19 cellular contexts compared by ENCODE assay signal in genomic region chr13:41909524-41909923, GRCh38. TPM values are rescaled to one million over a fixed set of nuclear protein-coding genes. Genes with fewer than 3 reads are reported as not detected.
A peak's percentile ranks its signal among the peaks of the same experiment; 100 is the strongest.
DNase-seq lines count a peak whose midpoint lies in the region; ATAC-seq and TF ChIP-seq lines count a peak whose summit lies in the region.
"Had no signal": no experiment of that assay in that cellular context is flagged by ENCODE, and none has a peak within 500 bp of the region (broad histone marks: within the 10 kb centered on the region; RNA-seq: fewer than 3 reads in every experiment).

No MANE protein-coding gene starts in this region.

- no peak overlapping the region for H3K4me2 ChIP-seq in PC-9

- H4K20me1 ChIP-seq in PC-9 (ENCODE audit: insufficient read depth) = no peaks in the 10 kb centered on the region

- no peak for TF ChIP-seq EP300 in sigmoid colon (IDR thresholded peaks at IDR 0.05)

- H3K4me1 ChIP-seq in RWPE2 (ENCODE audit: insufficient read depth, poor library complexity, severe bottlenecking) (peaks cover 9% of the 10 kb centered on the region), PC-9 (replicated peaks; ENCODE audit: insufficient read depth) (no peaks in the 10 kb centered on the region), colonic mucosa (no peaks in the 10 kb centered on the region), sigmoid colon (peaks cover 0 to 8% (median 0%) of the 10 kb centered on the region in 4 donors)
- H3K4me1 ChIP-seq: BE2C, HAP-1 had no signal

- peak; percentile 77 for ATAC-seq in RWPE2 (ENCODE audit: low read depth)
- ATAC-seq: GM12878 had no signal

- no peaks in the 10 kb centered on the region for H3K9me3 ChIP-seq in RWPE2 (ENCODE audit: severe bottlenecking)
- H3K9me3 ChIP-seq in PC-9 (ENCODE audit: insufficient read depth, low read depth) = no peaks in the 10 kb centered on the region
- H3K9me3 ChIP-seq in colonic mucosa = no peaks in the 10 kb centered on the region
- H3K9me3 ChIP-seq in sigmoid colon = no peaks in the 10 kb centered on the region
- H3K9me3 ChIP-seq: BE2C, HAP-1 had no signal

- in situ Hi-C loops in G401 (cut with HindIII; ENCODE audit: low sequenced_read_pairs) = no loop called here

- H3K36me3 ChIP-seq in RWPE2 (ENCODE audit: low read depth) = peaks cover 25% of the 10 kb centered on the region
- no peaks in the 10 kb centered on the region for H3K36me3 ChIP-seq in PC-9 (ENCODE audit: low read depth)
- H3K36me3 ChIP-seq in colonic mucosa = no peaks in the 10 kb centered on the region
- peaks cover 0 to 35% (median 0%) of the 10 kb centered on the region in 4 donors for H3K36me3 ChIP-seq in sigmoid colon

- H2AFZ ChIP-seq in PC-9 = no peak overlapping the region

- WGBS in sigmoid colon, 2 donors = 92 to 96% methylated on average over 2 of the region's 2 CpGs

- H3F3A ChIP-seq in PC-9 (ENCODE audit: insufficient read depth, low read depth) = no peaks in the 10 kb centered on the region

- H3K79me2 ChIP-seq in PC-9 (ENCODE audit: low read depth) = no peaks in the 10 kb centered on the region

- CTCF ChIA-PET in PC-9 (lab: Charles Lee) = no interaction called here

- no peaks in the 10 kb centered on the region for H3K27me3 ChIP-seq in RWPE2 (ENCODE audit: insufficient read depth, poor library complexity, severe bottlenecking)
- no peaks in the 10 kb centered on the region for H3K27me3 ChIP-seq in PC-9 (ENCODE audit: insufficient read depth, low read depth)
- H3K27me3 ChIP-seq in colonic mucosa = no peaks in the 10 kb centered on the region
- no peaks in the 10 kb centered on the region for H3K27me3 ChIP-seq in sigmoid colon
- H3K27me3 ChIP-seq: BE2C had no signal

- H3K9me2 ChIP-seq in PC-9 (ENCODE audit: insufficient read depth) = no peaks in the 10 kb centered on the region

- TF ChIP-seq CTCF in RWPE2 (IDR thresholded peaks at IDR 0.05; ENCODE audit: poor library complexity, severe bottlenecking) (no peak), PC-9 (conservative IDR thresholded peaks at IDR 0.05) (no peak), colonic mucosa (IDR thresholded peaks at IDR 0.05) (no peak), sigmoid colon (IDR thresholded peaks at IDR 0.05) (no peak)

- peak; percentile 24 to 68 (median 25) for DNase-seq in NCI-H1417 (lab: John Stamatoyannopoulos, UW)
- no peak for DNase-seq in NCI-H1417 treated with DMSO at 0.1 percent for 48 hours (lab: John Stamatoyannopoulos, UW)
- DNase-seq in G401 (ENCODE audit: low spot score) = peak; percentile 22
- DNase-seq in RWPE2 (ENCODE audit: low spot score) = no peak
- peak; percentile 39 for DNase-seq in iris pigment epithelial cell (ENCODE audit: low read depth)
- no peak for DNase-seq in PC-9
- DNase-seq in colonic mucosa = no peak
- no peak for DNase-seq in sigmoid colon
- DNase-seq: 8988T; BE2C; Calu3; CD4-positive, alpha-beta T cell; DMS79 treated with DMSO at 0.1 percent for 48 hours; NCI-H1048; NCI-H1694 treated with DMSO at 0.1 percent for 48 hours; NCI-H510A treated with DMSO at 0.1 percent for 48 hours; SHP77 treated with DMSO at 0.1 percent for 48 hours had no signal

- POLR2A ChIA-PET in PC-9 (lab: Charles Lee; ENCODE audit: unreplicated experiment) = no interaction called here

- intact Hi-C loops in PC-9 (cut with micrococcal nuclease; ENCODE audit: unreplicated experiment) = loop anchor here (5.0 kb wide), 1 partner anchor 138 kb away; the partner anchor contains the start of gene DGKH
- intact Hi-C loops in colonic mucosa (cut with DNase I) = loop anchor here (10.0 kb wide), 1 partner anchor 195 kb away; no protein-coding TSS in a partner anchor
- intact Hi-C loops in sigmoid colon (cut with DNase I) = no loop called here

- H3K27ac ChIP-seq in RWPE2 (ENCODE audit: poor library complexity, severe bottlenecking) (no peak overlapping the region), PC-9 (no peak overlapping the region), colonic mucosa (no peak overlapping the region), sigmoid colon (no peak overlapping the region)

- H3K9ac ChIP-seq in colonic mucosa (ENCODE audit: low read depth in 2 of 2, low read length in 2 of 2) = no peak overlapping the region

- no peak overlapping the region for H3K4me3 ChIP-seq in RWPE2 (ENCODE audit: severe bottlenecking)
- H3K4me3 ChIP-seq in PC-9 = no peak overlapping the region
- H3K4me3 ChIP-seq in colonic mucosa = no peak overlapping the region
- H3K4me3 ChIP-seq in sigmoid colon = no peak overlapping the region
- H3K4me3 ChIP-seq: GM12878, HAP-1 had no signal

- no peak for TF ChIP-seq POLR2A in sigmoid colon (IDR thresholded peaks at IDR 0.05)

- BruUV-seq in PC-9 (replicated peaks; lab: Mats Ljungman, UMichigan) = no TSS peak

RNA-seq across cellular contexts. Expression of gene VWA8, which starts 51.4 kb away (rescaled TPM):
- total RNA-seq in G401 (2014; rRNA removed; shearing (Covaris generic)) = 12.9 and 19.2 TPM in 2 replicates
- total RNA-seq in PC-9 (2021) (11.5 and 14.1 TPM in 2 replicates), colonic mucosa (10 to 100 TPM; 23.8 to 31.8 TPM), sigmoid colon (10 to 100 TPM; 24.7 to 37.5 (median 27.5) TPM)
- 1 to 10 TPM; 3.0 to 6.9 (median 3.6) TPM for polyA plus RNA-seq in sigmoid colon

Comparison
In these comparisons a context has a peak if more than half of its experiments do, and no peak if none do; other contexts are left out.
1. DNase-seq: peak in NCI-H1417 (3 of 3), G401 (single experiment) and iris pigment epithelial cell (single experiment); none in NCI-H1417 treated with DMSO at 0.1 percent for 48 hours (single experiment), RWPE2 (single experiment), PC-9 (0 of 2), colonic mucosa (single experiment) and sigmoid colon (single experiment).